8 cellular contexts compared by ENCODE assay signal in genomic region chr12:50402270-50403000, GRCh38. TPM values are rescaled to one million over a fixed set of nuclear protein-coding genes. Genes with fewer than 3 reads are reported as not detected.
DNase-seq lines count a peak whose midpoint lies in the region; ATAC-seq and TF ChIP-seq lines count a peak whose summit lies in the region.

No MANE protein-coding gene starts in this region.

- H3K9me3 Mint-ChIP-seq in activated T-cell treated with anti-CD3 and anti-CD28 coated beads, Interleukin-2, amount 50 U/mL, for 72 hours: peaks cover 0 to 3% of the 10 kb centered on the region in 2 donors

- H3K36me3 ChIP-seq in tibial artery: no peaks in the 10 kb centered on the region

- peaks cover 10 to 11% of the 10 kb centered on the region in 2 donors for H3K36me3 Mint-ChIP-seq in activated T-cell treated with anti-CD3 and anti-CD28 coated beads, Interleukin-2, amount 50 U/mL, for 72 hours (ENCODE audit: insufficient read depth in 2 of 2)

- peak overlapping the region; percentile 78 to 83 for H3K4me3 ChIP-seq in tibial artery

- peak overlapping the region; percentile 89 to 96 for H3K4me3 Mint-ChIP-seq in activated T-cell treated with anti-CD3 and anti-CD28 coated beads, Interleukin-2, amount 50 U/mL, for 72 hours

- H3K27ac ChIP-seq in layer of hippocampus (ENCODE audit: low read depth, low read length) (peak overlapping the region; percentile 63), tibial artery (peak overlapping the region; percentile 87 to 89)

- H3K27me3 Mint-ChIP-seq in activated T-cell treated with anti-CD3 and anti-CD28 coated beads, Interleukin-2, amount 50 U/mL, for 72 hours (ENCODE audit: low read depth): no peaks in the 10 kb centered on the region

- H3K4me1 ChIP-seq in tibial artery: peaks cover 0 to 28% (median 14%) of the 10 kb centered on the region in 4 donors

- H3K27me3 ChIP-seq in layer of hippocampus (ENCODE audit: control insufficient read depth, insufficient read depth, low read length) (no peaks in the 10 kb centered on the region), tibial artery (no peaks in the 10 kb centered on the region)

- no peak for DNase-seq in activated T-cell treated with anti-CD3 and anti-CD28 coated beads, Interleukin-2, amount 50 U/mL, for 72 hours
- no peak for DNase-seq in activated T-cell treated with anti-CD3 and anti-CD28 coated beads for 4 hours
- peak; percentile 23 for DNase-seq in amniotic epithelial cell (ENCODE audit: low read depth)
- no peak for DNase-seq in tibial artery
- no peak for DNase-seq in GM20000 (ENCODE audit: low spot score)
- DNase-seq in SIG-M5 treated with dmso at 0.1 percent for 504 hours (lab: John Stamatoyannopoulos, UW; ENCODE audit: unreplicated experiment): no peak
- no peak for DNase-seq in GM19240 (ENCODE audit: insufficient read length, low spot score)

- intact Hi-C loops in tibial artery (cut with DNase I; ENCODE audit: low total_unique reads): no loop called here

- TF ChIP-seq CTCF in tibial artery (IDR thresholded peaks at IDR 0.05): no peak
- no peak for TF ChIP-seq CTCF in GM20000 (IDR thresholded peaks at IDR 0.05; ENCODE audit: extremely low read depth, missing control alignments)

- ATAC-seq in activated T-cell treated with anti-CD3 and anti-CD28 coated beads, Interleukin-2, amount 50 U/mL, for 72 hours (replicated peaks in 1 of 2): no peak

- no peaks in the 10 kb centered on the region for H3K9me3 ChIP-seq in tibial artery

- peaks cover 22% of the 10 kb centered on the region for H3K4me1 Mint-ChIP-seq in activated T-cell treated with anti-CD3 and anti-CD28 coated beads, Interleukin-2, amount 50 U/mL, for 72 hours (ENCODE audit: low read depth)

- H3K27ac Mint-ChIP-seq in activated T-cell treated with anti-CD3 and anti-CD28 coated beads, Interleukin-2, amount 50 U/mL, for 72 hours: peak overlapping the region; percentile 91

RNA-seq across cellular contexts. Expression of gene LARP4, which starts 1.8 kb away (rescaled TPM):
- 10 to 100 TPM; 51.3 to 66.1 TPM for total RNA-seq in activated T-cell treated with anti-CD3 and anti-CD28 coated beads, Interleukin-2, amount 50 U/mL, for 72 hours

RNA-seq across cellular contexts. Expression of gene FAM186A, which starts 6.0 kb away (rescaled TPM):
- not detected for total RNA-seq in activated T-cell treated with anti-CD3 and anti-CD28 coated beads, Interleukin-2, amount 50 U/mL, for 72 hours
